In genomic region chr4:4788573-4788972, GRCh38 we compare ENCODE assay signal across 18 cellular contexts.
DNase-seq lines count a peak whose midpoint lies in the region; ATAC-seq, FAIRE-seq and TF ChIP-seq lines count a peak whose summit lies in the region.
"Had no signal": no experiment of that assay in that cellular context is flagged by ENCODE, and none has a peak within 500 bp of the region (broad histone marks: within the 10 kb centered on the region; RNA-seq: fewer than 3 reads in every experiment).

No MANE protein-coding gene starts in this region.

- BruUV-seq in GM12878 (replicated peaks; lab: Mats Ljungman, UMichigan): no TSS peak

- intact Hi-C loops in GM12878 (cut with micrococcal nuclease; ENCODE audit: unreplicated experiment): no loop called here
- intact Hi-C loops in CD14-positive monocyte (cut with micrococcal nuclease): no loop called here

- H3K23ac ChIP-seq in trophoblast cell (ENCODE audit: low read length): no peak overlapping the region

- no peak overlapping the region for H4K91ac ChIP-seq in trophoblast cell (ENCODE audit: low read depth, low read length)

- H3K79me2 ChIP-seq in GM12878 (ENCODE audit: control insufficient read depth, insufficient read depth, low read length) (no peaks in the 10 kb centered on the region), trophoblast cell (ENCODE audit: control insufficient read depth, insufficient read depth, low read length, poor library complexity) (no peaks in the 10 kb centered on the region)

- no peak for ATAC-seq in GM12878
- ATAC-seq in HG03135 (IDR thresholded peaks at IDR 0.05; ENCODE audit: unreplicated experiment): no peak
- ATAC-seq: GM23338, HCT116 had no signal

- H3K4ac ChIP-seq in trophoblast cell (ENCODE audit: low read depth, low read length): no peak overlapping the region

- H3K4me1 Mint-ChIP-seq in CD14-positive monocyte: peaks cover 4% of the 10 kb centered on the region
- H3K4me1 Mint-ChIP-seq: CD4-positive, alpha-beta memory T cell had no signal

- in situ Hi-C loops in GM12878 (cut with MboI): no loop called here

- H2AFZ ChIP-seq in GM12878 (ENCODE audit: control insufficient read depth, low read depth, low read length) (no peak overlapping the region), trophoblast cell (ENCODE audit: insufficient read depth, low read length, poor library complexity) (no peak overlapping the region)
- H2AFZ ChIP-seq: GM23338 had no signal

- no peak overlapping the region for H3K18ac ChIP-seq in trophoblast cell (ENCODE audit: low read length)

- H3K36me3 ChIP-seq in BLaER1 (peaks cover 16% of the 10 kb centered on the region), GM12878 (ENCODE audit: control insufficient read depth in 2 of 2, insufficient read depth in 2 of 2, low read length in 1 of 2) (no peaks in the 10 kb centered on the region), trophoblast cell (ENCODE audit: control insufficient read depth in 1 of 2, insufficient read depth in 2 of 2, low read length in 2 of 2) (no peaks in the 10 kb centered on the region)
- peaks cover 0 to 18% (median 9%) of the 10 kb centered on the region in 11 experiments; a peak in 12 of 22 replicates for H3K36me3 ChIP-seq in BLaER1 treated with 17β-estradiol and CSF1 and Interleukin-3, amounts not matched to agents 10 nM and 100 nM

- no peak overlapping the region for H2BK12ac ChIP-seq in trophoblast cell (ENCODE audit: low read length)

- peaks cover 29 to 68% (median 45%) of the 10 kb centered on the region in 7 donors for H3K9me3 Mint-ChIP-seq in CD14-positive monocyte

- H3K4me3 Mint-ChIP-seq in CD14-positive monocyte: no peak overlapping the region
- H3K4me3 Mint-ChIP-seq: CD4-positive, alpha-beta memory T cell; GM23338; H9; HFFc6 had no signal

- H3K4me2 ChIP-seq in BLaER1 (no peak overlapping the region), GM12878 (ENCODE audit: control insufficient read depth, insufficient read depth) (no peak overlapping the region), trophoblast cell (ENCODE audit: low read length) (no peak overlapping the region)
- H3K4me2 ChIP-seq in BLaER1 treated with 17β-estradiol and CSF1 and Interleukin-3, amounts not matched to agents 10 nM and 100 nM: no peak overlapping the region
- H3K4me2 ChIP-seq: GM23338 had no signal

- no peak for TF ChIP-seq POLR2A in GM12878 (IDR thresholded peaks at IDR 0.05; ENCODE audit: low read depth, low read length)

- H3K4me3 ChIP-seq in BLaER1 (peak overlapping the region; percentile 43; the same call in 1 of the 2 replicates), GM12878 (no peak overlapping the region), trophoblast cell (ENCODE audit: low read depth, low read length) (peak overlapping the region; percentile 10)
- peak overlapping the region in 8 of 10 experiments; percentile 23 to 59 (median 40); a peak in 15 of 20 replicates for H3K4me3 ChIP-seq in BLaER1 treated with 17β-estradiol and CSF1 and Interleukin-3, amounts not matched to agents 10 nM and 100 nM
- H3K4me3 ChIP-seq: GM23338 had no signal

- no peak overlapping the region for H3K27ac Mint-ChIP-seq in CD14-positive monocyte
- H3K27ac Mint-ChIP-seq: CD4-positive, alpha-beta memory T cell; GM23338; H9; HFFc6 had no signal

- no peak overlapping the region for H2BK5ac ChIP-seq in trophoblast cell (ENCODE audit: low read depth, low read length, poor library complexity)

- H4K8ac ChIP-seq in trophoblast cell (ENCODE audit: low read depth, low read length): no peak overlapping the region

- H3K27me3 ChIP-seq in BLaER1: no peaks in the 10 kb centered on the region
- no peaks in the 10 kb centered on the region for H3K27me3 ChIP-seq in BLaER1 treated with 17β-estradiol and CSF1 and Interleukin-3, amounts not matched to agents 10 nM and 100 nM
- H3K27me3 ChIP-seq in GM12878 (replicated peaks in 1 of 2; ENCODE audit: control insufficient read depth in 2 of 2, insufficient read depth in 2 of 2, low read length in 1 of 2): no peaks in the 10 kb centered on the region
- no peaks in the 10 kb centered on the region for H3K27me3 ChIP-seq in trophoblast cell (ENCODE audit: insufficient read depth, low read length)

- H3K14ac ChIP-seq in trophoblast cell (ENCODE audit: low read length): no peak overlapping the region

- H2AK5ac ChIP-seq in trophoblast cell (ENCODE audit: low read length): no peak overlapping the region

- H3K79me1 ChIP-seq in trophoblast cell (ENCODE audit: low read length): no peaks in the 10 kb centered on the region

- POLR2A ChIA-PET in GM12878 (lab: Charles Lee): no interaction called here

- no peak overlapping the region for H2BK120ac ChIP-seq in trophoblast cell (ENCODE audit: insufficient read depth, low read length, poor library complexity)

- H3K27ac ChIP-seq in BLaER1: no peak overlapping the region
- H3K27ac ChIP-seq in BLaER1 treated with 17β-estradiol and CSF1 and Interleukin-3, amounts not matched to agents 10 nM and 100 nM: no peak overlapping the region
- no peak overlapping the region for H3K27ac ChIP-seq in GM12878 (ENCODE audit: control insufficient read depth, insufficient read depth)
- no peak overlapping the region for H3K27ac ChIP-seq in trophoblast cell (ENCODE audit: low read depth, low read length)

- H3K9me3 ChIP-seq in BLaER1 (peaks cover 84% of the 10 kb centered on the region), GM12878 (replicated peaks; ENCODE audit: control insufficient read depth, insufficient read depth, low read length) (no peaks in the 10 kb centered on the region; the same call in 2 of the 3 replicates), trophoblast cell (ENCODE audit: insufficient read depth, low read depth, low read length) (peaks cover 13% of the 10 kb centered on the region)
- peaks cover 76 to 91% (median 88%) of the 10 kb centered on the region in 11 experiments for H3K9me3 ChIP-seq in BLaER1 treated with 17β-estradiol and CSF1 and Interleukin-3, amounts not matched to agents 10 nM and 100 nM (replicated peaks in 1 of 11)

- SMC1A ChIA-PET in GM12878 (lab: Charles Lee; ENCODE audit: uncharacterized antibody, unreplicated experiment): no interaction called here

- H4K12ac ChIP-seq in trophoblast cell (ENCODE audit: low read depth, low read length): no peak overlapping the region

- no peaks in the 10 kb centered on the region for H3K36me3 Mint-ChIP-seq in CD14-positive monocyte

- CTCF ChIA-PET in GM12878 (lab: Yijun Ruan, JAX): no interaction called here

- peaks cover 3 to 5% (median 4%) of the 10 kb centered on the region in 3 donors for H3K27me3 Mint-ChIP-seq in CD14-positive monocyte (ENCODE audit: low read depth in 3 of 3)

- FAIRE-seq in GM12878 (lab: Jason Lieb, UNC): no peak
- FAIRE-seq: GM12891, GM18507 had no signal

- TF ChIP-seq EP300 in GM12878 (IDR thresholded peaks at IDR 0.05; ENCODE audit: borderline replicate concordance in 1 of 2, control insufficient read depth in 1 of 2, low read depth in 2 of 2, low read length in 2 of 2): no peak

- no peak overlapping the region for H3K9ac ChIP-seq in BLaER1
- H3K9ac ChIP-seq in BLaER1 treated with 17β-estradiol and CSF1 and Interleukin-3, amounts not matched to agents 10 nM and 100 nM: no peak overlapping the region
- no peak overlapping the region for H3K9ac ChIP-seq in GM12878 (ENCODE audit: control insufficient read depth, insufficient read depth, low read length)
- no peak overlapping the region for H3K9ac ChIP-seq in trophoblast cell (ENCODE audit: low read length)

- H4K20me1 ChIP-seq in BLaER1: no peaks in the 10 kb centered on the region
- no peaks in the 10 kb centered on the region for H4K20me1 ChIP-seq in BLaER1 treated with 17β-estradiol and CSF1 and Interleukin-3, amounts not matched to agents 10 nM and 100 nM
- H4K20me1 ChIP-seq in GM12878 (ENCODE audit: control insufficient read depth, insufficient read depth): no peaks in the 10 kb centered on the region

- no peak for TF ChIP-seq CTCF in GM12878 (IDR thresholded peaks at IDR 0.05 in 2 of 3, conservative IDR thresholded peaks at IDR 0.05 in 1 of 3; ENCODE audit: control insufficient read depth in 2 of 3, extremely low read depth in 1 of 3, insufficient read depth in 1 of 3, low read depth in 3 of 3, low read length in 3 of 3)
- TF ChIP-seq CTCF in CD14-positive monocyte (IDR thresholded peaks at IDR 0.05): no peak

- TF ChIP-seq RAD21 in GM12878 (IDR thresholded peaks at IDR 0.05; ENCODE audit: insufficient read depth, low read depth, low read length): no peak

- H3K4me1 ChIP-seq in BLaER1 (peaks cover 28% of the 10 kb centered on the region), GM12878 (ENCODE audit: control insufficient read depth, insufficient read depth, low read length) (no peaks in the 10 kb centered on the region), trophoblast cell (ENCODE audit: control insufficient read depth in 1 of 2, insufficient read depth in 2 of 2, low read length in 2 of 2) (no peaks in the 10 kb centered on the region)
- H3K4me1 ChIP-seq in BLaER1 treated with 17β-estradiol and CSF1 and Interleukin-3, amounts not matched to agents 10 nM and 100 nM: peaks cover 9 to 20% (median 14%) of the 10 kb centered on the region in 10 experiments; a peak in 18 of 20 replicates

- RAD21 ChIA-PET in GM12878 (lab: Charles Lee; ENCODE audit: unreplicated experiment): no interaction called here

- DNase-seq in GM12878 (ENCODE audit: low read depth, low spot score) (no peak), trophoblast cell (no peak), CD14-positive monocyte (ENCODE audit: low spot score) (no peak)
- DNase-seq: Calu3; CD4-positive, alpha-beta memory T cell; COR-L47; DMS79; EL; GDM1; H9; HFFc6 had no signal

TF ChIP-seq in GM12878, 131 proteins besides CTCF, POLR2A, EP300 and RAD21:
- TF ChIP-seq SUPT20H (IDR thresholded peaks at IDR 0.05; ENCODE audit: borderline replicate concordance, control insufficient read depth, low read depth, low read length) (no peak), CBX5 (IDR thresholded peaks at IDR 0.05; ENCODE audit: low read depth) (peak; percentile 57; the same call in 1 of the 2 replicates)
